Comparison of ENCODE assay signal across 15 cellular contexts in genomic region chr5:91352831-91353695, GRCh38.
"Had no signal": no experiment of that assay in that cellular context is flagged by ENCODE, and none has a peak within 500 bp of the region (broad histone marks: within the 10 kb centered on the region; RNA-seq: fewer than 3 reads in every experiment).

No MANE protein-coding gene starts in this region.

- ATAC-seq: activated CD8-positive, alpha-beta T cell treated with anti-CD3 and anti-CD28 coated beads for 36 hours; lower lobe of right lung; natural killer cell had no signal

- H3K27me3 ChIP-seq: brain microvascular endothelial cell, colonic mucosa, thyroid gland had no signal

- H3K36me3 ChIP-seq: brain microvascular endothelial cell, colonic mucosa, lower lobe of right lung, thyroid gland had no signal

- H3K27ac ChIP-seq: brain microvascular endothelial cell, colonic mucosa, lower lobe of right lung had no signal

- H3K4me3 ChIP-seq: colonic mucosa, lower lobe of right lung, thyroid gland had no signal

- DNase-seq: activated CD4-positive, alpha-beta T cell treated with anti-CD3 and anti-CD28 coated beads, Interleukin-2, amount 10 ng/mL, durations not matched to agents 24 days and 14 days; activated CD4-positive, CD25-positive, alpha-beta regulatory T cell; activated CD8-positive, alpha-beta T cell treated with anti-CD3 and anti-CD28 coated beads for 36 hours; activated naive CD4-positive, alpha-beta T cell treated with Interleukin-2 at 50 U/mL for 16 hours; activated naive CD8-positive, alpha-beta T cell treated with anti-CD3 and anti-CD28 coated beads, Interleukin-2, amount 10 ng/mL, durations not matched to agents 7 days and 5 days; activated T-cell treated with anti-CD3 and anti-CD28 coated beads, Interleukin-2, amount 50 U/mL, for 1 hour; brain microvascular endothelial cell; colonic mucosa; erythroblast; head of caudate nucleus; lower lobe of right lung; natural killer cell; stimulated activated CD8-positive, alpha-beta memory T cell treated with anti-CD3 and anti-CD28 coated beads, Interleukin-4, amount 100 ng/mL, for 48 hours; stimulated activated naive CD4-positive, alpha-beta T cell; thyroid gland had no signal

- H3K9me3 ChIP-seq: colonic mucosa, lower lobe of right lung, thyroid gland had no signal
